22 cellular contexts compared by ENCODE assay signal in the genomic region with DNA sequence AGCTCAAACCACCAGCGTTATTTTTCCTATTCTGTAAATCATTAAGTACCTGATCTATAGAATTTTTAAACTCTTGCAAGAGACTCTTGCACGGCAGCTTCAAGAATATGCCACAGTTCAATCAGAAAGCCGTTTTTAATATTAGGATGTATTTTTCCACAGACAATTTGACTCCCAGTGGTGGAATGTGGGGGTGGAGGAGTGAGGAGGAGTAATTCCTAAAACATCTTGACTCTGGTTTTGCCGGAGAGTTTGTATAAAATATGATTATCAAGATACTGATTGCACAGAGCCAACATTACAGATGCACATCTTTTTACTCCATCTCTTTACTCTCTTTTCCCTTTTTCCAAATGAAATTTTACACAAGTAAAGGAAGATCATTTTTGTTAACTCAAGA.
"Had no signal": no experiment of that assay in that cellular context is flagged by ENCODE, and none has a peak within 500 bp of the region (broad histone marks: within the 10 kb centered on the region; RNA-seq: fewer than 3 reads in every experiment).

No MANE protein-coding gene starts in this region.

- H3K4me3 ChIP-seq: esophagus muscularis mucosa, hepatocyte, psoas muscle, skin epidermis, testis, tibial nerve, upper lobe of right lung, vagina had no signal

- H3K4me2 ChIP-seq: hepatocyte had no signal

- H3K27me3 ChIP-seq: esophagus muscularis mucosa, foreskin keratinocyte, hepatocyte, neutrophil, testis, tibial nerve, upper lobe of right lung, vagina had no signal

- H3K36me3 ChIP-seq: esophagus muscularis mucosa, neutrophil, tibial nerve, upper lobe of right lung, vagina had no signal

- H3K79me2 ChIP-seq: hepatocyte had no signal

- H2AFZ ChIP-seq: hepatocyte had no signal

- ATAC-seq: effector memory CD8-positive, alpha-beta T cell; foreskin keratinocyte; left colon; left ventricle myocardium superior; naive thymus-derived CD4-positive, alpha-beta T cell; psoas muscle; sciatic nerve; stimulated activated naive B cell treated with anti-CD40 and anti-IgM and Interleukin-4, amounts not matched to agents 10 μg/mL and 1 μg/mL and 100 μg/mL, for 72 hours; stimulated activated naive CD8-positive, alpha-beta T cell treated with anti-CD3 and anti-CD28 coated beads, Interleukin-15, amount 100 ng/mL, for 72 hours; upper lobe of right lung had no signal

- DNase-seq: effector memory CD8-positive, alpha-beta T cell; foreskin keratinocyte; kidney; left colon; left ventricle myocardium superior; mesendoderm; naive thymus-derived CD4-positive, alpha-beta T cell; psoas muscle; stimulated activated CD4-positive, alpha-beta T cell treated with anti-CD3 and anti-CD28 coated beads, Interleukin-2, amount 100 ng/mL, for 24 hours; stimulated activated CD4-positive, alpha-beta T cell treated with anti-CD3 and anti-CD28 coated beads, Interleukin-4, amount 100 ng/mL, for 4 hours; stimulated activated naive B cell treated with anti-CD40 and anti-IgM and Interleukin-4, amounts not matched to agents 10 μg/mL and 1 μg/mL and 100 μg/mL, for 72 hours; stimulated activated naive CD8-positive, alpha-beta T cell treated with anti-CD3 and anti-CD28 coated beads, Interleukin-15, amount 100 ng/mL, for 72 hours; testis; upper lobe of right lung had no signal

- H3K27ac ChIP-seq: epithelial cell of prostate, esophagus muscularis mucosa, foreskin keratinocyte, hepatocyte, neutrophil, psoas muscle, skin epidermis, testis, tibial nerve, upper lobe of right lung, vagina had no signal

- H3K4me1 ChIP-seq: esophagus muscularis mucosa, foreskin keratinocyte, psoas muscle, tibial nerve, vagina had no signal

- H3K9me3 ChIP-seq: neutrophil, psoas muscle, testis, upper lobe of right lung, vagina had no signal
